In the genomic region with DNA sequence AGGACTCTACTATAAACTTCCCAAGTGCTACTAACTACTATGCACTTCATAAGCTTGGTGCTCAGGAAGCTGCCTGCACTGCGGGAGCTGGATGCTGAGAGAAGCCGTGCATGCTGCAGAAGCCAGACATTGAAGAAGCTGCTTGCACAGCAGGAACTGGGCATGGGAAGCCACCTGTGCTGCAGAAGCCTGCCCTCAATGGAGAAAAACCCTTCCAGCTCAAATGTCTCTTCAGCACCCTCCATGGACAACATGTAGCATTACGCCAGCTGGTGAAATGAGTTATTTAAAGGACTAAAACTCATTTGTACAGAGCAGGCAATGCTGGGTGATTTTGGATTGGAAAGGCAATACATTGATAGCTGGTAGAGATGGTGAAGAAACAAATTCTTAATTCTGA, we compare ENCODE assay signal across 8 cellular contexts.
DNase-seq lines count a peak whose midpoint lies in the region; ATAC-seq, FAIRE-seq and TF ChIP-seq lines count a peak whose summit lies in the region.

No MANE protein-coding gene starts in this region.

- POLR2A ChIA-PET in HEK293T (lab: Yijun Ruan, JAX): no interaction called here

- WGBS in heart right ventricle, 2 donors: 61 to 74% methylated on average over 3 of the region's 3 CpGs

- no peaks in the 10 kb centered on the region for H3K36me3 ChIP-seq in heart right ventricle

- no peaks in the 10 kb centered on the region for H3K27me3 ChIP-seq in heart right ventricle

- H3K9me3 ChIP-seq in heart right ventricle: no peaks in the 10 kb centered on the region

- H3K4me1 ChIP-seq in heart right ventricle: peaks cover 0 to 3% (median 0%) of the 10 kb centered on the region in 9 donors

- DNase-seq in DMS 273 treated with DMSO at 0.1 percent for 48 hours (lab: John Stamatoyannopoulos, UW): peak; percentile 61
- DNase-seq in HEK293T (ENCODE audit: extremely low spot score): peak; percentile 21
- DNase-seq in NCI-H524 (lab: John Stamatoyannopoulos, UW): peak; percentile 72 to 86
- no peak for DNase-seq in heart right ventricle
- no peak for DNase-seq in GM19239 (ENCODE audit: insufficient read length, low spot score)
- no peak for DNase-seq in HTR-8/SVneo (ENCODE audit: insufficient read length, low spot score)
- no peak for DNase-seq in NOMO-1 treated with dmso at 0.1 percent for 144 hours (lab: John Stamatoyannopoulos, UW; ENCODE audit: unreplicated experiment)

- ATAC-seq in heart right ventricle (peak in 3 of 8 donors; percentile 44 to 66 (median 50)), GM19023 (IDR thresholded peaks at IDR 0.05; ENCODE audit: unreplicated experiment) (no peak)

- intact Hi-C loops in heart right ventricle (cut with DNase I): loop anchor here in 1 of 10 donors (10.0 kb wide), 1 partner anchor 116 kb away; no protein-coding TSS in a partner anchor

- peak in 6 of 9 donors; percentile 14 to 44 (median 26) for TF ChIP-seq CTCF in heart right ventricle (IDR thresholded peaks at IDR 0.05)

- no peak overlapping the region for H3K27ac ChIP-seq in heart right ventricle

- FAIRE-seq in GM19239 (lab: Jason Lieb, UNC) (no peak), HTR-8/SVneo (lab: Jason Lieb, UNC) (no peak)

- CTCF ChIA-PET in HEK293T (lab: Yijun Ruan, JAX): interaction anchor here (0.7 kb wide), 1 partner anchor 121 kb away, joined by 3 read pairs; no protein-coding TSS in a partner anchor

- no peak overlapping the region for H3K4me3 ChIP-seq in heart right ventricle

TF ChIP-seq in HEK293T, 16 proteins besides CTCF, POLR2A, EP300 and RAD21:
- TF ChIP-seq BHLHE40 (IDR thresholded peaks at IDR 0.05; ENCODE audit: borderline replicate concordance): no peak
- TF ChIP-seq NFRKB (IDR thresholded peaks at IDR 0.05): no peak
- no peak for TF ChIP-seq LEF1 (IDR thresholded peaks at IDR 0.05; ENCODE audit: borderline replicate concordance)
- no peak for TF ChIP-seq FOXA1 (IDR thresholded peaks at IDR 0.05)
- TF ChIP-seq HDGF (IDR thresholded peaks at IDR 0.05; ENCODE audit: borderline replicate concordance): no peak
- no peak for TF ChIP-seq CTBP1 (IDR thresholded peaks at IDR 0.05; ENCODE audit: borderline replicate concordance)
- TF ChIP-seq ZNF384 (IDR thresholded peaks at IDR 0.05): no peak
- no peak for TF ChIP-seq L3MBTL2 (conservative IDR thresholded peaks at IDR 0.05)
- no peak for TF ChIP-seq SP1 (IDR thresholded peaks at IDR 0.05)
- TF ChIP-seq FOXM1 (IDR thresholded peaks at IDR 0.05; ENCODE audit: borderline replicate concordance): no peak
- no peak for TF ChIP-seq ARNT (IDR thresholded peaks at IDR 0.05)
- no peak for TF ChIP-seq FOXK2 (IDR thresholded peaks at IDR 0.05)
- TF ChIP-seq, protein P1, sequence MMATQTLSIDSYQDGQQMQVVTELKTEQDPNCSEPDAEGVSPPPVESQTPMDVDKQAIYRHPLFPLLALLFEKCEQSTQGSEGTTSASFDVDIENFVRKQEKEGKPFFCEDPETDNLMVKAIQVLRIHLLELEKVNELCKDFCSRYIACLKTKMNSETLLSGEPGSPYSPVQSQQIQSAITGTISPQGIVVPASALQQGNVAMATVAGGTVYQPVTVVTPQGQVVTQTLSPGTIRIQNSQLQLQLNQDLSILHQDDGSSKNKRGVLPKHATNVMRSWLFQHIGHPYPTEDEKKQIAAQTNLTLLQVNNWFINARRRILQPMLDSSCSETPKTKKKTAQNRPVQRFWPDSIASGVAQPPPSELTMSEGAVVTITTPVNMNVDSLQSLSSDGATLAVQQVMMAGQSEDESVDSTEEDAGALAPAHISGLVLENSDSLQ (IDR thresholded peaks at IDR 0.05): no peak
- TF ChIP-seq SUZ12 (IDR thresholded peaks at IDR 0.05): no peak
- TF ChIP-seq TARDBP (IDR thresholded peaks at IDR 0.05): no peak
- no peak for TF ChIP-seq ELF4 (IDR thresholded peaks at IDR 0.05)

Comparison
In these comparisons a context has a peak if more than half of its experiments do, and no peak if none do; other contexts are left out.
1. DNase-seq: peak in DMS 273 treated with DMSO at 0.1 percent for 48 hours (single experiment), HEK293T (single experiment) and NCI-H524 (2 of 2); none in heart right ventricle (0 of 2), GM19239 (single experiment), HTR-8/SVneo (single experiment) and NOMO-1 treated with dmso at 0.1 percent for 144 hours (single experiment).